19 cellular contexts compared by ENCODE assay signal in genomic region chr5:159531554-159532105, GRCh38.
A peak's percentile ranks its signal among the peaks of the same experiment; 100 is the strongest.
DNase-seq lines count a peak whose midpoint lies in the region; TF ChIP-seq lines count a peak whose summit lies in the region.
"Had no signal": no experiment of that assay in that cellular context is flagged by ENCODE, and none has a peak within 500 bp of the region (broad histone marks: within the 10 kb centered on the region; RNA-seq: fewer than 3 reads in every experiment).

No MANE protein-coding gene starts in this region.

- H4K20me1 ChIP-seq in neural cell (ENCODE audit: insufficient read depth) = no peaks in the 10 kb centered on the region

- no peak overlapping the region for H3K4me2 ChIP-seq in neural cell (ENCODE audit: low read length)

- no peak overlapping the region for H3K27ac Mint-ChIP-seq in HFFc6
- H3K27ac Mint-ChIP-seq: activated naive CD8-positive, alpha-beta T cell treated with anti-CD3 and anti-CD28 coated beads for 36 hours; endodermal cell; H9; natural killer cell had no signal

- H3K9me2 ChIP-seq in neural cell (ENCODE audit: insufficient read depth, low read length) = no peaks in the 10 kb centered on the region

- H3K4me3 Mint-ChIP-seq in HFFc6 = no peak overlapping the region
- H3K4me3 Mint-ChIP-seq: activated naive CD8-positive, alpha-beta T cell treated with anti-CD3 and anti-CD28 coated beads for 36 hours; endodermal cell; H9; natural killer cell had no signal

- H3K9me3 Mint-ChIP-seq in HFFc6 = peaks cover 15% of the 10 kb centered on the region; the same call in 1 of the 2 replicates

- intact Hi-C loops in adrenal gland (cut with DNase I) = no loop called here
- intact Hi-C loops in ascending aorta (cut with DNase I) = no loop called here

- peaks cover 17% of the 10 kb centered on the region for H3K4me1 Mint-ChIP-seq in HFFc6 (ENCODE audit: low read depth)
- H3K4me1 Mint-ChIP-seq: activated naive CD8-positive, alpha-beta T cell treated with anti-CD3 and anti-CD28 coated beads for 36 hours; endodermal cell; natural killer cell had no signal

- H3K27me3 ChIP-seq in adrenal gland (no peaks in the 10 kb centered on the region), neural cell (ENCODE audit: insufficient read depth, low read depth, low read length) (no peaks in the 10 kb centered on the region), ascending aorta (no peaks in the 10 kb centered on the region)
- H3K27me3 ChIP-seq: SJSA1, vagina had no signal

- no peaks in the 10 kb centered on the region for H3F3A ChIP-seq in neural cell (ENCODE audit: insufficient read depth, low read length, poor library complexity, severe bottlenecking)

- H3K9me3 ChIP-seq in adrenal gland (replicated peaks in 1 of 3) = no peaks in the 10 kb centered on the region
- peaks cover 3% of the 10 kb centered on the region for H3K9me3 ChIP-seq in neural cell (ENCODE audit: low read length)
- H3K9me3 ChIP-seq in ascending aorta = peaks cover 0 to 5% of the 10 kb centered on the region in 2 donors
- H3K9me3 ChIP-seq: vagina had no signal

- H3K27me3 Mint-ChIP-seq in HFFc6 (ENCODE audit: insufficient read depth) = peaks cover 6% of the 10 kb centered on the region
- H3K27me3 Mint-ChIP-seq: activated naive CD8-positive, alpha-beta T cell treated with anti-CD3 and anti-CD28 coated beads for 36 hours had no signal

- TF ChIP-seq RAD21 in neural cell (conservative IDR thresholded peaks at IDR 0.05) = no peak

- peaks cover 5% of the 10 kb centered on the region; the same call in 1 of the 2 replicates for H3K36me3 Mint-ChIP-seq in HFFc6 (ENCODE audit: low read depth)
- H3K36me3 Mint-ChIP-seq: activated naive CD8-positive, alpha-beta T cell treated with anti-CD3 and anti-CD28 coated beads for 36 hours had no signal

- TF ChIP-seq POLR2A in adrenal gland (IDR thresholded peaks at IDR 0.05) (no peak), erythroblast (IDR thresholded peaks at IDR 0.05; ENCODE audit: low read length) (no peak)

- no peak for TF ChIP-seq EP300 in neural cell (conservative IDR thresholded peaks at IDR 0.05; ENCODE audit: poor library complexity, severe bottlenecking)

- TF ChIP-seq CTCF in AG09309 (IDR thresholded peaks at IDR 0.05; ENCODE audit: control insufficient read depth, insufficient read depth, low read depth, low read length, missing control alignments) (peak; percentile 19), HFFc6 (IDR thresholded peaks at IDR 0.05) (peak; percentile 69), adrenal gland (IDR thresholded peaks at IDR 0.05) (peak in 4 of 6 experiments; percentile 6 to 32 (median 14)), neural cell (IDR thresholded peaks at IDR 0.05; ENCODE audit: poor library complexity, severe bottlenecking) (peak; percentile 17), ascending aorta (IDR thresholded peaks at IDR 0.05) (peak in 1 of 3 experiments; percentile 19)

- DNase-seq in AG09309 (ENCODE audit: low read depth) = no peak
- no peak for DNase-seq in HFFc6
- DNase-seq in adrenal gland = no peak
- no peak for DNase-seq in ascending aorta (ENCODE audit: low spot score in 2 of 2)
- no peak for DNase-seq in activated CD4-positive, alpha-beta T cell treated with anti-CD3 and anti-CD28 coated beads, Interleukin-2, amount 50 U/mL, for 4 hours
- DNase-seq in erythroblast (lab: John Stamatoyannopoulos, UW) = no peak
- DNase-seq in DMS 273 treated with DMSO at 0.1 percent for 48 hours (lab: John Stamatoyannopoulos, UW) = no peak
- DNase-seq: activated CD4-positive, alpha-beta T cell treated with anti-CD3 and anti-CD28 coated beads, Interleukin-2, amount 50 U/mL, for 1 hour; activated naive CD8-positive, alpha-beta T cell treated with anti-CD3 and anti-CD28 coated beads for 36 hours; cerebellar nuclear complex; endodermal cell; H9; natural killer cell; NCI-H1930; stimulated activated naive CD8-positive, alpha-beta T cell treated with anti-CD3 and anti-CD28 coated beads, Interleukin-15, Interleukin-2, amounts not matched to agents 100 U/mL and 50 U/mL, for 24 hours had no signal

- no peak overlapping the region for H3K27ac ChIP-seq in adrenal gland
- no peak overlapping the region for H3K27ac ChIP-seq in neural cell (ENCODE audit: low read length)
- H3K27ac ChIP-seq in ascending aorta = peak overlapping the region in 1 of 2 donors; percentile 4
- H3K27ac ChIP-seq: SJSA1, vagina had no signal

- no peak overlapping the region for H3K9ac ChIP-seq in neural cell (ENCODE audit: low read length)

- H3K36me3 ChIP-seq in adrenal gland (replicated peaks in 1 of 2) (no peaks in the 10 kb centered on the region), neural cell (ENCODE audit: insufficient read depth, low read length) (no peaks in the 10 kb centered on the region), ascending aorta (no peaks in the 10 kb centered on the region)
- H3K36me3 ChIP-seq: SJSA1, vagina had no signal

- no peaks in the 10 kb centered on the region for H3K4me1 ChIP-seq in adrenal gland (replicated peaks in 1 of 2)
- no peaks in the 10 kb centered on the region for H3K4me1 ChIP-seq in ascending aorta
- H3K4me1 ChIP-seq: vagina had no signal

- H3K79me2 ChIP-seq in neural cell (replicated peaks; ENCODE audit: insufficient read depth, low read length) = no peaks in the 10 kb centered on the region

- no peak overlapping the region for H2AFZ ChIP-seq in neural cell (ENCODE audit: low read depth, low read length)

- no peak overlapping the region for H3K4me3 ChIP-seq in AG09309 (ENCODE audit: control insufficient read depth, low read depth, low read length)
- no peak overlapping the region for H3K4me3 ChIP-seq in adrenal gland
- no peak overlapping the region for H3K4me3 ChIP-seq in neural cell (ENCODE audit: low read length)
- H3K4me3 ChIP-seq in ascending aorta = no peak overlapping the region
- H3K4me3 ChIP-seq: lung, SJSA1, vagina had no signal

TF ChIP-seq in neural cell, 6 proteins besides CTCF, POLR2A, EP300 and RAD21:
- TF ChIP-seq MXI1 (conservative IDR thresholded peaks at IDR 0.05; ENCODE audit: poor library complexity, severe bottlenecking) = no peak
- TF ChIP-seq EZH2 (IDR thresholded peaks at IDR 0.05; ENCODE audit: borderline replicate concordance, insufficient read depth, low read length, poor library complexity, severe bottlenecking) = no peak
- no peak for TF ChIP-seq SMC3 (conservative IDR thresholded peaks at IDR 0.05; ENCODE audit: poor library complexity)
- TF ChIP-seq TAF1 (IDR thresholded peaks at IDR 0.05; ENCODE audit: low read depth) = no peak
- no peak for TF ChIP-seq POLR2AphosphoS5 (IDR thresholded peaks at IDR 0.05)
- no peak for TF ChIP-seq REST (IDR thresholded peaks at IDR 0.05; ENCODE audit: borderline replicate concordance)
TF ChIP-seq in neural cell: peak in this region for 0.
